In genomic region chr1:206492589-206492988, GRCh38 we compare ENCODE assay signal across 21 cellular contexts. TPM values are rescaled to one million over a fixed set of nuclear protein-coding genes. Genes with fewer than 3 reads are reported as not detected.
"Had no signal": no experiment of that assay in that cellular context is flagged by ENCODE, and none has a peak within 500 bp of the region (broad histone marks: within the 10 kb centered on the region; RNA-seq: fewer than 3 reads in every experiment).

No MANE protein-coding gene starts in this region.

- H3K36me3 ChIP-seq: pancreas, thyroid gland had no signal

- FAIRE-seq: endothelial cell of umbilical vein, frontal cortex, islet of Langerhans, pancreas, small intestine, urothelium cell line had no signal

- H3K4me1 ChIP-seq: colonic mucosa had no signal

- DNase-seq: colonic mucosa; dermis blood vessel endothelial cell; heart right ventricle; hypothalamus; kidney glomerular epithelial cell; mesendoderm; naive B cell; pancreas; right cardiac atrium; small intestine; stimulated activated CD4-positive, alpha-beta T cell treated with anti-CD3 and anti-CD28 coated beads, Interleukin-12 subunit alpha, Interleukin-12 subunit beta, amount 100 ng/mL, for 4 hours; stimulated activated naive CD8-positive, alpha-beta T cell treated with anti-CD3 and anti-CD28 coated beads, Interleukin-15, Interleukin-2, amounts not matched to agents 100 U/mL and 50 U/mL, for 24 hours; thyroid gland had no signal

- H3K27ac ChIP-seq: colonic mucosa, heart right ventricle, pancreas, suprapubic skin had no signal

- ATAC-seq: heart right ventricle; pancreas; right cardiac atrium; stimulated activated naive CD8-positive, alpha-beta T cell treated with anti-CD3 and anti-CD28 coated beads, Interleukin-15, Interleukin-2, amounts not matched to agents 100 U/mL and 50 U/mL, for 24 hours had no signal

- H3K27me3 ChIP-seq: colonic mucosa, heart right ventricle, pancreas, suprapubic skin, thyroid gland had no signal

- H3K4me3 Mint-ChIP-seq: naive B cell, type B pancreatic cell had no signal

- H3K27me3 Mint-ChIP-seq: naive B cell, type B pancreatic cell had no signal

- H3K4me3 ChIP-seq: colonic mucosa, heart right ventricle, pancreas, suprapubic skin, thyroid gland had no signal

- H3K9me3 ChIP-seq: colonic mucosa, heart right ventricle, pancreas, suprapubic skin, thyroid gland had no signal

- H3K27ac Mint-ChIP-seq: progenitor cell of endocrine pancreas, type B pancreatic cell had no signal

- H3K9me3 Mint-ChIP-seq: naive B cell, type B pancreatic cell had no signal

RNA-seq across cellular contexts. Expression of gene IKBKE, which starts 22.3 kb away (rescaled TPM):
- polyA plus RNA-seq: neural cell had no signal
